Comparison of ENCODE assay signal across 28 cellular contexts in genomic region chr1:215860833-215861232, GRCh38.
"Had no signal": no experiment of that assay in that cellular context is flagged by ENCODE, and none has a peak within 500 bp of the region (broad histone marks: within the 10 kb centered on the region; RNA-seq: fewer than 3 reads in every experiment).

No MANE protein-coding gene starts in this region.

- H3K27ac ChIP-seq: ascending aorta, epithelial cell of prostate, heart left ventricle had no signal

- H3K36me3 ChIP-seq: ascending aorta, heart left ventricle had no signal

- ATAC-seq: activated CD4-positive, alpha-beta T cell treated with anti-CD3 and anti-CD28 coated beads for 36 hours; activated naive CD4-positive, alpha-beta T cell treated with anti-CD3 and anti-CD28 coated beads, Interleukin-2, amount 50 U/mL, for 72 hours; activated T-cell treated with anti-CD3 and anti-CD28 coated beads, Interleukin-2, amount 50 U/mL, for 72 hours; effector memory CD8-positive, alpha-beta T cell; heart left ventricle; T-helper 17 cell had no signal

- H3K4me1 ChIP-seq: ascending aorta, heart left ventricle had no signal

- DNase-seq: activated CD4-positive, alpha-beta memory T cell treated with anti-CD3 and anti-CD28 coated beads, Interleukin-2, amount 10 ng/mL, durations not matched to agents 7 days and 5 days; activated CD4-positive, alpha-beta T cell treated with anti-CD3 and anti-CD28 coated beads for 36 hours; activated CD4-positive, alpha-beta T cell treated with anti-CD3 and anti-CD28 coated beads, Interleukin-2, amount 10 ng/mL, durations not matched to agents 24 days and 14 days; activated CD4-positive, alpha-beta T cell treated with anti-CD3 and anti-CD28 coated beads, Interleukin-2, amount 50 U/mL, for 4 hours; activated CD4-positive, CD25-positive, alpha-beta regulatory T cell; activated CD4-positive, CD25-positive, alpha-beta regulatory T cell treated with anti-CD3 and anti-CD28 coated beads, Interleukin-2, amount 50 U/mL, for 72 hours; activated CD8-positive, alpha-beta memory T cell treated with anti-CD3 and anti-CD28 coated beads, Interleukin-2, amount 50 U/mL, for 48 hours; activated gamma-delta T cell; activated naive CD4-positive, alpha-beta T cell; activated naive CD4-positive, alpha-beta T cell treated with anti-CD3 and anti-CD28 coated beads, Interleukin-2, amount 10 ng/mL, durations not matched to agents 7 days and 5 days; activated naive CD8-positive, alpha-beta T cell treated with anti-CD3 and anti-CD28 coated beads, Interleukin-2, amount 10 ng/mL, durations not matched to agents 7 days and 5 days; activated T-cell treated with anti-CD3 and anti-CD28 coated beads for 4 hours; activated T-cell treated with anti-CD3 and anti-CD28 coated beads, Interleukin-2, amount 50 U/mL, for 24 hours; activated T-cell treated with anti-CD3 and anti-CD28 coated beads, Interleukin-2, amount 50 U/mL, for 72 hours; caudate nucleus; cortex of kidney; dermis blood vessel endothelial cell; effector CD4-positive, alpha-beta T cell; effector memory CD8-positive, alpha-beta T cell; foreskin fibroblast; glutamatergic neuron; heart left ventricle; T-helper 1 cell; T-helper 17 cell; T1000 had no signal

- H3K4me3 ChIP-seq: ascending aorta, heart left ventricle had no signal

- H3K9me3 ChIP-seq: ascending aorta had no signal

- H3K27me3 ChIP-seq: ascending aorta, heart left ventricle had no signal
